In genomic region chr15:100559330-100559729, GRCh38 we compare ENCODE assay signal across 11 cellular contexts.
DNase-seq lines count a peak whose midpoint lies in the region.
"Had no signal": no experiment of that assay in that cellular context is flagged by ENCODE, and none has a peak within 500 bp of the region (broad histone marks: within the 10 kb centered on the region; RNA-seq: fewer than 3 reads in every experiment).

No MANE protein-coding gene starts in this region.

- peaks cover 56% of the 10 kb centered on the region for H3K36me3 Mint-ChIP-seq in activated T-cell treated with anti-CD3 and anti-CD28 coated beads, Interleukin-2, amount 50 U/mL, for 24 hours (ENCODE audit: low read depth)

- no peak overlapping the region for H3K4me3 Mint-ChIP-seq in activated T-cell treated with anti-CD3 and anti-CD28 coated beads, Interleukin-2, amount 50 U/mL, for 24 hours
- H3K4me3 Mint-ChIP-seq: activated naive CD8-positive, alpha-beta T cell treated with anti-CD3 and anti-CD28 coated beads, Interleukin-2, amount 50 U/mL, for 24 hours; effector memory CD8-positive, alpha-beta T cell had no signal

- peak; percentile 29 for DNase-seq in Ammon's horn (ENCODE audit: low spot score)
- DNase-seq in MV-4-11 (lab: John Stamatoyannopoulos, UW): peak; percentile 91
- DNase-seq in fibroblast of gingiva (ENCODE audit: low read depth): peak; percentile 96
- DNase-seq in non-pigmented ciliary epithelial cell (ENCODE audit: low read depth): peak; percentile 5
- DNase-seq in middle frontal gyrus (ENCODE audit: extremely low spot score, low spot score): no peak
- DNase-seq in activated T-cell treated with anti-CD3 and anti-CD28 coated beads, Interleukin-2, amount 50 U/mL, for 24 hours: no peak
- no peak for DNase-seq in activated CD4-positive, alpha-beta T cell treated with anti-CD3 and anti-CD28 coated beads, Interleukin-2, amount 50 U/mL, for 4 hours
- no peak for DNase-seq in GF-D8 (lab: John Stamatoyannopoulos, UW)
- DNase-seq: activated naive CD8-positive, alpha-beta T cell treated with anti-CD3 and anti-CD28 coated beads, Interleukin-2, amount 50 U/mL, for 24 hours; effector memory CD8-positive, alpha-beta T cell; SHP77 had no signal

- H3K9me3 Mint-ChIP-seq in activated T-cell treated with anti-CD3 and anti-CD28 coated beads, Interleukin-2, amount 50 U/mL, for 24 hours: no peaks in the 10 kb centered on the region
- H3K9me3 Mint-ChIP-seq: activated naive CD8-positive, alpha-beta T cell treated with anti-CD3 and anti-CD28 coated beads, Interleukin-2, amount 50 U/mL, for 24 hours; effector memory CD8-positive, alpha-beta T cell had no signal

- no peaks in the 10 kb centered on the region for H3K27me3 Mint-ChIP-seq in activated T-cell treated with anti-CD3 and anti-CD28 coated beads, Interleukin-2, amount 50 U/mL, for 24 hours
- H3K27me3 Mint-ChIP-seq: activated naive CD8-positive, alpha-beta T cell treated with anti-CD3 and anti-CD28 coated beads, Interleukin-2, amount 50 U/mL, for 24 hours; effector memory CD8-positive, alpha-beta T cell had no signal

- no peak overlapping the region for H3K27ac Mint-ChIP-seq in activated T-cell treated with anti-CD3 and anti-CD28 coated beads, Interleukin-2, amount 50 U/mL, for 24 hours
- H3K27ac Mint-ChIP-seq: activated naive CD8-positive, alpha-beta T cell treated with anti-CD3 and anti-CD28 coated beads, Interleukin-2, amount 50 U/mL, for 24 hours had no signal

- no peaks in the 10 kb centered on the region for H3K4me1 Mint-ChIP-seq in activated T-cell treated with anti-CD3 and anti-CD28 coated beads, Interleukin-2, amount 50 U/mL, for 24 hours (ENCODE audit: low read depth)
- H3K4me1 Mint-ChIP-seq: activated naive CD8-positive, alpha-beta T cell treated with anti-CD3 and anti-CD28 coated beads, Interleukin-2, amount 50 U/mL, for 24 hours had no signal

Comparison
In these comparisons a context has a peak if more than half of its experiments do, and no peak if none do; other contexts are left out.
1. DNase-seq: peak in Ammon's horn (single experiment), MV-4-11 (single experiment), fibroblast of gingiva (single experiment) and non-pigmented ciliary epithelial cell (single experiment); none in middle frontal gyrus (single experiment), activated T-cell treated with anti-CD3 and anti-CD28 coated beads, Interleukin-2, amount 50 U/mL, for 24 hours (single experiment), activated CD4-positive, alpha-beta T cell treated with anti-CD3 and anti-CD28 coated beads, Interleukin-2, amount 50 U/mL, for 4 hours (0 of 2) and GF-D8 (single experiment).